8 cellular contexts compared by ENCODE assay signal in the genomic region with DNA sequence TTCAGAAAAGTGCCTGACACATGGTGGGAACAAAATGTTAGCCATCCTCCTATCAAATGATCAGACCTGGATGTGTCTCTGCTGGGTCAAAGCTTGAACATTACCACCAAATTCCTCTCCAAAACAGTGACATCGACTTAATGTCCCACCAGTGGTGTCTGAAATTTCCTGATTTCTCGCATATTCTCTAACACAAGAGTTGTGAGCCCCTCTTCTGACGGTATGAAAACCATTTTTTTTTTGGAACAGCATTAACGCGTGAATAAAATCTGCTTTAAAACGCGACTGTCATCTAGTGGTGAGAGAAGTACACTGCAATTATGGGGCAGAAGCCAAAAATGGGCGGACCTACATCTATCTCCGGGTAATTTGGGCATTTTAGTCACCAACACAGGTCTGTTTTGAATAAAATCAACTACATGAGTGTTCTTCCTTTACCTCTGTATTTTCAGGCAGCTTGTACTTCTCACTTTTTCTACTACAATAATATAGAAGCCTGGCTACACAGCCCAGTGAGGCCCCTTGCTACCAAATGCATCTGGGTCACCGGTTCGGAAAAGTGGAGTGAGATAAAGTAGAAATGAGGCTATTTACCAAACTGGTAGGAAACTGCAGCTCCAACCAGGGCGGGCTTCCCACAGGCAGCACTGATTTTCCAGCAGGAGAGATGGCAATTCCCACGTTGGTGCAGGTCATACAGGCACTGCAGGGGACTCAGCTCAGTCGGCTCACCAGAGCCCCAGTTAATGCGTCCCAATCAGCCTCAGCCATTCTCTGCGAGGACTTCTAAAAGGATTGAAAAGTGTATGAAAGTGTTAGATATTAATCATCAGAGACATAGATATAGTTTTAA. TPM values are rescaled to one million over a fixed set of nuclear protein-coding genes. Genes with fewer than 3 reads are reported as not detected.
DNase-seq lines count a peak whose midpoint lies in the region; ATAC-seq and TF ChIP-seq lines count a peak whose summit lies in the region.

No MANE protein-coding gene starts in this region.

- no peak for ATAC-seq in GM18498 (IDR thresholded peaks at IDR 0.05; ENCODE audit: unreplicated experiment)

- DNase-seq in stimulated activated CD4-positive, alpha-beta T cell treated with anti-CD3 and anti-CD28 coated beads, Interleukin-12 subunit alpha, Interleukin-12 subunit beta, amount 100 ng/mL, for 4 hours = peak; percentile 5
- no peak for DNase-seq in stimulated activated CD4-positive, alpha-beta T cell treated with anti-CD3 and anti-CD28 coated beads, Interleukin-4, amount 100 ng/mL, for 1 hour
- DNase-seq in KG1 (lab: John Stamatoyannopoulos, UW) (peak; percentile 44), RPMI7951 (ENCODE audit: low read depth) (peak; percentile 70), astrocyte of the spinal cord (ENCODE audit: low read depth, low spot score) (peak; percentile 72), inferior parietal cortex (ENCODE audit: extremely low spot score) (peak; percentile 82)
- peak; percentile 37 for DNase-seq in stimulated activated CD4-positive, alpha-beta T cell treated with anti-CD3 and anti-CD28 coated beads, Interleukin-15, amount 100 ng/mL, for 24 hours

- peak; percentile 97 for TF ChIP-seq CTCF in astrocyte of the spinal cord (IDR thresholded peaks at IDR 0.05; ENCODE audit: low read depth, low read length)

- in situ Hi-C loops in astrocyte of the spinal cord (cut with HindIII; ENCODE audit: low sequenced_read_pairs) = no loop called here

- H3K4me3 ChIP-seq in astrocyte of the spinal cord (ENCODE audit: low read depth, low read length) = no peak overlapping the region

RNA-seq across cellular contexts. Expression of gene MGME1, which starts 27.4 kb away (rescaled TPM):
- total RNA-seq in RPMI7951 (2014; rRNA removed; shearing (Covaris generic)) = 25.6 and 26.0 TPM in 2 replicates

RNA-seq across cellular contexts. Expression of gene SNX5, which starts 27.6 kb away (rescaled TPM):
- 187 and 228 TPM in 2 replicates for total RNA-seq in RPMI7951 (2014; rRNA removed; shearing (Covaris generic))
